In genomic region chr16:70162041-70162451, GRCh38 we compare ENCODE assay signal across 10 cellular contexts. TPM values are rescaled to one million over a fixed set of nuclear protein-coding genes. Genes with fewer than 3 reads are reported as not detected.
A peak's percentile ranks its signal among the peaks of the same experiment; 100 is the strongest.
DNase-seq lines count a peak whose midpoint lies in the region; ATAC-seq and TF ChIP-seq lines count a peak whose summit lies in the region.
"Had no signal": no experiment of that assay in that cellular context is flagged by ENCODE, and none has a peak within 500 bp of the region (broad histone marks: within the 10 kb centered on the region; RNA-seq: fewer than 3 reads in every experiment).

No MANE protein-coding gene starts in this region.

- no peaks in the 10 kb centered on the region for H3K9me3 ChIP-seq in heart left ventricle

- H3K27me3 ChIP-seq in heart left ventricle = no peaks in the 10 kb centered on the region
- H3K27me3 ChIP-seq in kidney epithelial cell (ENCODE audit: control insufficient read depth, insufficient read depth, low read length) = no peaks in the 10 kb centered on the region

- H3K4me3 ChIP-seq in heart left ventricle = no peak overlapping the region
- no peak overlapping the region for H3K4me3 ChIP-seq in kidney epithelial cell (ENCODE audit: low read depth, low read length)

- peaks cover 7 to 60% (median 58%) of the 10 kb centered on the region in 9 donors for H3K36me3 ChIP-seq in heart left ventricle
- H3K36me3 ChIP-seq in kidney epithelial cell (ENCODE audit: control insufficient read depth, insufficient read depth, low read length) = peaks cover 4% of the 10 kb centered on the region

- no peak overlapping the region for H3K27ac ChIP-seq in heart left ventricle

- 61 to 74% (median 69%) methylated on average over 7 of the region's 7 CpGs for WGBS in heart left ventricle, 4 donors

- TF ChIP-seq CTCF in heart left ventricle (IDR thresholded peaks at IDR 0.05) (no peak), kidney epithelial cell (IDR thresholded peaks at IDR 0.05; ENCODE audit: insufficient read depth, low read length, poor library complexity, severe bottlenecking) (no peak)

- no peaks in the 10 kb centered on the region for H3K4me1 ChIP-seq in heart left ventricle

- intact Hi-C loops in cardiac septum (cut with DNase I) (loop anchor here (10.0 kb wide), 1 partner anchor 93 kb away; the partner anchor contains the start of gene EXOSC6), heart left ventricle (cut with DNase I) (loop anchor here in 2 of 10 donors (10.0 kb wide), 1 partner anchor 103 kb away; no protein-coding TSS in a partner anchor)

- TF ChIP-seq POLR2A in heart left ventricle (IDR thresholded peaks at IDR 0.05) = no peak

- DNase-seq in cardiac septum (ENCODE audit: low spot score) = peak; percentile 36
- DNase-seq in heart left ventricle = no peak
- peak; percentile 31 for DNase-seq in amniotic stem cell (lab: John Stamatoyannopoulos, UW)
- DNase-seq in kidney epithelial cell (ENCODE audit: low read depth) = peak; percentile 57
- DNase-seq in effector CD8-positive, alpha-beta T cell (lab: John Stamatoyannopoulos, UW) = no peak
- DNase-seq in SHP77 treated with DMSO at 0.1 percent for 48 hours (lab: John Stamatoyannopoulos, UW) = no peak
- no peak for DNase-seq in islet precursor cell
- DNase-seq: activated CD8-positive, alpha-beta T cell treated with anti-CD3 and anti-CD28 coated beads for 36 hours; occipital lobe had no signal

- ATAC-seq in heart left ventricle (no peak), GM21423 (IDR thresholded peaks at IDR 0.05; ENCODE audit: unreplicated experiment) (no peak)
- ATAC-seq: activated CD8-positive, alpha-beta T cell treated with anti-CD3 and anti-CD28 coated beads for 36 hours had no signal

RNA-seq across cellular contexts. Expression of gene CLEC18C, which starts 11.5 kb away (rescaled TPM):
- 0.11 TPM for total RNA-seq in cardiac septum
- under 1 TPM in 5 of 9 donors, not detected in 4; 0.09 to 0.34 (median 0.13) TPM for total RNA-seq in heart left ventricle
- polyA plus RNA-seq in heart left ventricle = under 1 TPM in 1 of 2 donors, not detected in 1; 0.15 TPM
- total RNA-seq in kidney epithelial cell = 19.6 and 28.9 TPM in 2 replicates
- total RNA-seq: activated CD8-positive, alpha-beta T cell treated with anti-CD3 and anti-CD28 coated beads for 36 hours had no signal

RNA-seq across cellular contexts. Expression of gene PDPR, which starts 47.9 kb away (rescaled TPM):
- 22.5 TPM for total RNA-seq in cardiac septum
- total RNA-seq in heart left ventricle = 10 to 100 TPM; 20.2 to 38.3 (median 27.2) TPM
- 10 to 100 TPM in 1 of 2 donors, 1 to 10 TPM in 1; 7.7 to 10.2 TPM for polyA plus RNA-seq in heart left ventricle
- 26.3 and 29.8 TPM in 2 replicates for total RNA-seq in kidney epithelial cell

Comparison
In these comparisons a context has a peak if more than half of its experiments do, and no peak if none do; other contexts are left out.
1. DNase-seq: peak in cardiac septum (single experiment), amniotic stem cell (single experiment) and kidney epithelial cell (single experiment); none in heart left ventricle (0 of 5), effector CD8-positive, alpha-beta T cell (single experiment), SHP77 treated with DMSO at 0.1 percent for 48 hours (single experiment) and islet precursor cell (single experiment).
2. RNA of gene CLEC18C, which starts 11.5 kb away (total RNA-seq): 19.6 to 28.9 TPM in kidney epithelial cell; 0.11 TPM in cardiac septum (single experiment) and 0.09 to 0.34 TPM in heart left ventricle; every median in the first group is over 10 times any median in the second.